In the genomic region with DNA sequence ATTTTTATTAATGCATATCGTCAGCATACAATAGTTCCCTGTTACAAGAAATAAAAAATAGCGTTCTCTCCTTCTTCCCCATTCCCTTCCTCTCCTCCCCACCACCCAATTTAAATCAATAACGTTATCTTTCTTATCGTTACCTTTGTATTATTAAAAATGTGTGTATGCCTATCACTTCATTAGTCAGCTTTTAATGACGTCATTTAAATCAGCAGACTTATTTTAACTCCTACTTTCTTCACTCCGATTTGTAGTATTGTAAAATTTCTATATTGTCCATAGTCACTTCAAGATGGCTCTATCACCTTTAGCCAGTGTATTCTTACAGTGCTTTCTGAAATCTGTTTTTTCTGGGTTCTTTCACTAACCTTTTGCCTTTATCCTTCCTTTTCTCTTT, we compare ENCODE assay signal across 29 cellular contexts.
"Had no signal": no experiment of that assay in that cellular context is flagged by ENCODE, and none has a peak within 500 bp of the region (broad histone marks: within the 10 kb centered on the region; RNA-seq: fewer than 3 reads in every experiment).

No MANE protein-coding gene starts in this region.

- H3K4me1 Mint-ChIP-seq: activated CD4-positive, alpha-beta memory T cell treated with anti-CD3 and anti-CD28 coated beads, Interleukin-2, amount 10 ng/mL, durations not matched to agents 7 days and 5 days; activated CD4-positive, alpha-beta T cell treated with anti-CD3 and anti-CD28 coated beads for 36 hours; activated CD4-positive, alpha-beta T cell treated with anti-CD3 and anti-CD28 coated beads, Interleukin-2, amount 10 ng/mL, durations not matched to agents 7 days and 5 days had no signal

- DNase-seq: activated CD4-positive, alpha-beta memory T cell treated with anti-CD3 and anti-CD28 coated beads, Interleukin-2, amount 10 ng/mL, durations not matched to agents 7 days and 5 days; activated CD4-positive, alpha-beta T cell treated with anti-CD3 and anti-CD28 coated beads for 36 hours; activated CD4-positive, alpha-beta T cell treated with anti-CD3 and anti-CD28 coated beads, Interleukin-2, amount 10 ng/mL, durations not matched to agents 7 days and 5 days; activated CD4-positive, alpha-beta T cell treated with anti-CD3 and anti-CD28 coated beads, Interleukin-2, amount 50 U/mL, for 4 hours; activated CD4-positive, CD25-positive, alpha-beta regulatory T cell; activated CD4-positive, CD25-positive, alpha-beta regulatory T cell treated with anti-CD3 and anti-CD28 coated beads, Interleukin-2, amount 50 U/mL, for 72 hours; activated CD8-positive, alpha-beta memory T cell treated with anti-CD3 and anti-CD28 coated beads, Interleukin-2, amount 50 U/mL, for 48 hours; activated gamma-delta T cell; activated naive CD4-positive, alpha-beta T cell treated with anti-CD3 and anti-CD28 coated beads, Interleukin-2, amount 50 U/mL, for 16 hours; activated naive CD4-positive, alpha-beta T cell treated with Interleukin-2 at 50 U/mL for 16 hours; activated T-cell treated with anti-CD3 and anti-CD28 coated beads for 4 hours; activated T-cell treated with anti-CD3 and anti-CD28 coated beads, Interleukin-2, amount 50 U/mL, for 24 hours; activated T-cell treated with anti-CD3 and anti-CD28 coated beads, Interleukin-2, amount 50 U/mL, for 72 hours; amniotic stem cell; anterior cingulate cortex; body of pancreas; caudate nucleus; cortex of kidney; dermis blood vessel endothelial cell; effector CD4-positive, alpha-beta T cell; effector memory CD8-positive, alpha-beta T cell; esophagus squamous epithelium; foreskin fibroblast; head of caudate nucleus; T-helper 2 cell had no signal

- H3K9me3 Mint-ChIP-seq: activated CD4-positive, alpha-beta memory T cell treated with anti-CD3 and anti-CD28 coated beads, Interleukin-2, amount 10 ng/mL, durations not matched to agents 7 days and 5 days; activated T-cell treated with anti-CD3 and anti-CD28 coated beads, Interleukin-2, amount 50 U/mL, for 24 hours; effector memory CD8-positive, alpha-beta T cell had no signal

- H3K27ac Mint-ChIP-seq: activated CD4-positive, alpha-beta memory T cell treated with anti-CD3 and anti-CD28 coated beads, Interleukin-2, amount 10 ng/mL, durations not matched to agents 7 days and 5 days; activated CD4-positive, alpha-beta T cell treated with anti-CD3 and anti-CD28 coated beads for 36 hours; activated CD4-positive, alpha-beta T cell treated with anti-CD3 and anti-CD28 coated beads, Interleukin-2, amount 10 ng/mL, durations not matched to agents 7 days and 5 days; activated naive CD8-positive, alpha-beta T cell; activated T-cell treated with anti-CD3 and anti-CD28 coated beads, Interleukin-2, amount 50 U/mL, for 24 hours; activated T-cell treated with anti-CD3 and anti-CD28 coated beads, Interleukin-2, amount 50 U/mL, for 72 hours; effector memory CD8-positive, alpha-beta T cell had no signal

- H3K4me1 ChIP-seq: esophagus squamous epithelium had no signal

- H3K36me3 Mint-ChIP-seq: activated naive CD8-positive, alpha-beta T cell had no signal

- H3K36me3 ChIP-seq: esophagus squamous epithelium had no signal

- H3K9me3 ChIP-seq: body of pancreas, esophagus squamous epithelium had no signal

- H3K27me3 ChIP-seq: body of pancreas had no signal

- H3K4me3 ChIP-seq: body of pancreas, esophagus squamous epithelium had no signal

- H3K27ac ChIP-seq: body of pancreas, epithelial cell of prostate, esophagus squamous epithelium had no signal

- H3K4me3 Mint-ChIP-seq: activated CD4-positive, alpha-beta memory T cell treated with anti-CD3 and anti-CD28 coated beads, Interleukin-2, amount 10 ng/mL, durations not matched to agents 7 days and 5 days; activated CD4-positive, alpha-beta T cell treated with anti-CD3 and anti-CD28 coated beads for 36 hours; activated CD4-positive, alpha-beta T cell treated with anti-CD3 and anti-CD28 coated beads, Interleukin-2, amount 10 ng/mL, durations not matched to agents 7 days and 5 days; activated naive CD8-positive, alpha-beta T cell; activated T-cell treated with anti-CD3 and anti-CD28 coated beads, Interleukin-2, amount 50 U/mL, for 24 hours; activated T-cell treated with anti-CD3 and anti-CD28 coated beads, Interleukin-2, amount 50 U/mL, for 72 hours; effector memory CD8-positive, alpha-beta T cell had no signal

- H3K27me3 Mint-ChIP-seq: effector memory CD8-positive, alpha-beta T cell had no signal

- FAIRE-seq: colon, frontal cortex had no signal

- ATAC-seq: activated CD4-positive, alpha-beta T cell treated with anti-CD3 and anti-CD28 coated beads for 36 hours; activated T-cell treated with anti-CD3 and anti-CD28 coated beads, Interleukin-2, amount 50 U/mL, for 72 hours; body of pancreas; effector memory CD8-positive, alpha-beta T cell had no signal
